25 cellular contexts compared by ENCODE assay signal in the genomic region with DNA sequence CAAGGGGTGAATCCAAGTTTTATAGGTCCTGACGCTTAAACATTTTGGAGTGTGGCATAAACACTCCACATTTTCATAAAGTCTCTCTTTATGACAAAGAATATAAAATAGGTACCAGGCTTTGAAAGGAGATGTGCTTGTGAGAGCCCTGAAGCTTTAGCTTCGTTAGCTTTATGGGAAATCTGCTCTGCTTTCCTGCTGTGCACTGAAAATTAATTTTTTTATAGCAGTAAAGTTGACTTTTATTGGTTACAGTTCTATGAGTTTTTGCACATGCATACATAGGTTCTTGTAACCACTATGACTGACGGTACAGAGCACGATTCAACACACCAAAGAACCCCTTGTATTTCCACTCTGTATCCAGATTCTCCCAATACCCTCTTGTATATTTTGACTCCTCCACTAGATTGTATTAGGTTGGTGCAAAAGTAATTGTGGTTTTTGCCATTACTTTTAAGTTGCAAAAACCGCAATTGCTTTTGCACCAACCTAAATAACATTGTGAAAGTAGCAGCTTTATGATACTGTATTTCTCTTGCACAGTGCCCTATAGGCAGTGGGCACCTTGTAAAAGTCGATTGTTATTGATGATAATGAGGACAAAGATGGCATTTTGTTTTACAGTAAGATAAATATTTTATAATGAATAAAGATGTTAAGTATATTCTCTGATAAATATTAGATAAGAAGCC.
"Had no signal": no experiment of that assay in that cellular context is flagged by ENCODE, and none has a peak within 500 bp of the region (broad histone marks: within the 10 kb centered on the region; RNA-seq: fewer than 3 reads in every experiment).

No MANE protein-coding gene starts in this region.

- H3K4me3 Mint-ChIP-seq: T-cell had no signal

- H3K4me1 Mint-ChIP-seq: T-cell had no signal

- H3K36me3 ChIP-seq: Peyer's patch, SJSA1 had no signal

- H3K9me3 Mint-ChIP-seq: T-cell had no signal

- DNase-seq: Karpas-422; MM.1S; MV-4-11; NCI-H1092; NCI-H1105; NCI-H1417 treated with DMSO at 0.1 percent for 48 hours; NCI-H1436 treated with DMSO at 0.1 percent for 48 hours; NCI-H1694 treated with DMSO at 0.1 percent for 48 hours; NCI-H187 treated with DMSO at 0.1 percent for 48 hours; NCI-H2081; NCI-H2171 treated with DMSO at 0.1 percent for 48 hours; NCI-H2227 treated with DMSO at 0.1 percent for 48 hours; NCI-H345; NCI-H510A treated with DMSO at 0.1 percent for 48 hours; NCI-H524 treated with DMSO at 0.1 percent for 48 hours; NCI-H774; NK-92 treated with Interleukin-12 subunit alpha and Interleukin-12 subunit beta, amount 100 ng/mL, for 24 hours; OCI-M1; Peyer's patch; Right ventricle myocardium superior; RPMI8226; T-cell had no signal

- H3K9me3 ChIP-seq: Peyer's patch, SJSA1 had no signal

- ATAC-seq: PC-3, SK-N-SH treated with all-trans-retinoic acid at 6 μM for 48 hours, T-cell had no signal

- H3K27ac Mint-ChIP-seq: T-cell had no signal

- H3K36me3 Mint-ChIP-seq: T-cell had no signal

- H3K4me3 ChIP-seq: Peyer's patch, SJSA1 had no signal

- H3K27ac ChIP-seq: Peyer's patch, SJSA1 had no signal

- H3K4me1 ChIP-seq: Peyer's patch, SJSA1 had no signal

- H3K27me3 ChIP-seq: Peyer's patch had no signal
